8 cellular contexts compared by ENCODE assay signal in genomic region chr15:65077981-65078352, GRCh38. TPM values are rescaled to one million over a fixed set of nuclear protein-coding genes. Genes with fewer than 3 reads are reported as not detected.
DNase-seq lines count a peak whose midpoint lies in the region; ATAC-seq, FAIRE-seq and TF ChIP-seq lines count a peak whose summit lies in the region.

No MANE protein-coding gene starts in this region.

- peak; percentile 84 for DNase-seq in Calu3
- DNase-seq in T-helper 2 cell = peak in 4 of 5 experiments; percentile 24 to 61 (median 32)
- DNase-seq in brain microvascular endothelial cell = peak; percentile 12
- DNase-seq in HepG2 (ENCODE audit: low spot score) = no peak
- peak; percentile 39 to 42 for DNase-seq in stimulated activated CD8-positive, alpha-beta memory T cell treated with anti-CD3 and anti-CD28 coated beads, Interleukin-2, amount 100 ng/mL, for 48 hours (ENCODE audit: low read depth in 2 of 2)
- DNase-seq in HTR-8/SVneo (ENCODE audit: insufficient read length, low spot score) = no peak
- DNase-seq in SJCRH30 = no peak
- no peak for DNase-seq in pons (ENCODE audit: low spot score)

- H3K4me1 ChIP-seq in HepG2 (ENCODE audit: insufficient read depth, low read length) (peaks cover 41% of the 10 kb centered on the region), SJCRH30 (peaks cover 15% of the 10 kb centered on the region)

- no peaks in the 10 kb centered on the region for H3K79me2 ChIP-seq in HepG2 (ENCODE audit: insufficient read depth, low read length)

- H3K27ac ChIP-seq in brain microvascular endothelial cell = no peak overlapping the region
- no peak overlapping the region for H3K27ac ChIP-seq in HepG2 (ENCODE audit: extremely low read length, insufficient read depth, low read length)
- no peak overlapping the region for H3K27ac ChIP-seq in SJCRH30

- H3K27me3 Mint-ChIP-seq in Calu3 (ENCODE audit: unreplicated experiment) = peaks cover 29% of the 10 kb centered on the region

- H3K9me3 ChIP-seq in HepG2 (ENCODE audit: low read length) (no peaks in the 10 kb centered on the region), SJCRH30 (replicated peaks) (no peaks in the 10 kb centered on the region)

- H3K27me3 ChIP-seq in brain microvascular endothelial cell (replicated peaks) (peaks cover 5% of the 10 kb centered on the region), HepG2 (ENCODE audit: control insufficient read depth in 1 of 2, insufficient read depth in 2 of 2, low read length in 2 of 2) (peaks cover 0 to 9% of the 10 kb centered on the region in 2 experiments; a peak in 2 of 5 replicates), SJCRH30 (no peaks in the 10 kb centered on the region)

- no peaks in the 10 kb centered on the region for H3K36me3 Mint-ChIP-seq in Calu3 (ENCODE audit: insufficient read depth, unreplicated experiment)

- CTCF ChIA-PET in Calu3 (lab: Charles Lee) = interaction anchor here (0.6 to 2.2 kb wide), 5 partner anchors 9 to 44 kb away, joined by 3 to 10 read pairs (median 5); no protein-coding TSS in a partner anchor
- CTCF ChIA-PET in HepG2 (lab: Yijun Ruan, JAX; ENCODE audit: low intra/inter-chr PET ratio, low total read pairs) = interaction anchor here (1.8 to 2.7 kb wide), 2 partner anchors 24 to 44 kb away, joined by 5 to 9 read pairs; no protein-coding TSS in a partner anchor

- BruUV-seq in Calu3 (replicated peaks; lab: Mats Ljungman, UMichigan) (no TSS peak), HepG2 (replicated peaks; lab: Mats Ljungman, UMichigan) (no TSS peak)

- H3K4me2 ChIP-seq in HepG2 (ENCODE audit: low read depth, low read length) = no peak overlapping the region

- 76% methylated on average over 24 of the region's 24 CpGs for WGBS in HepG2 (ENCODE audit: low lambda C conversion rate)

- H3K4me3 ChIP-seq in brain microvascular endothelial cell (ENCODE audit: low read depth, low read length) (no peak overlapping the region), HepG2 (replicated peaks in 1 of 3; ENCODE audit: insufficient read depth in 1 of 3, low read depth in 2 of 3, low read length in 3 of 3) (no peak overlapping the region), SJCRH30 (no peak overlapping the region)

- no peak for TF ChIP-seq POLR2A in HepG2 (IDR thresholded peaks at IDR 0.05; ENCODE audit: insufficient read depth in 1 of 2, low read depth in 2 of 2, low read length in 2 of 2)

- H3K4me1 Mint-ChIP-seq in Calu3 (ENCODE audit: low read depth, unreplicated experiment) = peaks cover 11% of the 10 kb centered on the region

- TF ChIP-seq CTCF in Calu3 (IDR thresholded peaks at IDR 0.05; ENCODE audit: unreplicated experiment) (peak; percentile 73), brain microvascular endothelial cell (IDR thresholded peaks at IDR 0.05; ENCODE audit: low read depth, low read length, missing control alignments) (peak; percentile 77), HepG2 (CRISPR knock-in tag; IDR thresholded peaks at IDR 0.05) (peak; percentile 50)

- intact Hi-C loops in Calu3 (cut with micrococcal nuclease; ENCODE audit: unreplicated experiment) (loop anchor here (2.0 kb wide), 2 partner anchors 23 to 45 kb away; no protein-coding TSS in a partner anchor), HepG2 (cut with micrococcal nuclease; ENCODE audit: unreplicated experiment) (loop anchor here (2.0 kb wide), 1 partner anchor 45 kb away; no protein-coding TSS in a partner anchor)

- TF ChIP-seq EP300 in HepG2 (IDR thresholded peaks at IDR 0.05; ENCODE audit: low read depth in 2 of 2, low read length in 2 of 2) = no peak
- TF ChIP-seq EP300 in HepG2 (CRISPR knock-in tag; IDR thresholded peaks at IDR 0.05; ENCODE audit: borderline replicate concordance) = no peak

- H4K20me1 ChIP-seq in HepG2 (ENCODE audit: insufficient read depth, low read length) = no peaks in the 10 kb centered on the region

- no peak for TF ChIP-seq RAD21 in HepG2 (CRISPR knock-in tag; IDR thresholded peaks at IDR 0.05)

- POLR2A ChIA-PET in HepG2 (lab: Yijun Ruan, JAX) = no interaction called here

- no peak overlapping the region for H3K27ac Mint-ChIP-seq in Calu3 (ENCODE audit: unreplicated experiment)

- H3K36me3 ChIP-seq in brain microvascular endothelial cell (replicated peaks) (no peaks in the 10 kb centered on the region), HepG2 (replicated peaks in 1 of 2; ENCODE audit: control insufficient read depth in 1 of 2, insufficient read depth in 2 of 2, low read length in 2 of 2) (no peaks in the 10 kb centered on the region), SJCRH30 (no peaks in the 10 kb centered on the region)

- ATAC-seq in HepG2 = no peak

- H2AFZ ChIP-seq in HepG2 (ENCODE audit: low read length) = no peak overlapping the region

- H3K9ac ChIP-seq in HepG2 (ENCODE audit: insufficient read depth, low read depth, low read length) = no peak overlapping the region

- no peak for FAIRE-seq in HepG2 (lab: Jason Lieb, UNC)
- FAIRE-seq in HTR-8/SVneo (lab: Jason Lieb, UNC) = no peak

- H3K9me3 Mint-ChIP-seq in Calu3 (ENCODE audit: low read depth, unreplicated experiment) = no peaks in the 10 kb centered on the region

- in situ Hi-C loops in brain microvascular endothelial cell (cut with HindIII; ENCODE audit: low pct_ligation_motif_present, low sequenced_read_pairs) = no loop called here
- in situ Hi-C loops in HepG2 (cut with HindIII; ENCODE audit: extremely low pct_ligation_motif_present, low pct_unique_long_range_greater_than_20kb) = no loop called here

- H3K4me3 Mint-ChIP-seq in Calu3 (ENCODE audit: low read depth, unreplicated experiment) = no peak overlapping the region

RNA-seq across cellular contexts. Expression of gene KBTBD13, which starts 1.4 kb away (rescaled TPM):
- not detected in 2 replicates for total RNA-seq in Calu3 (2022)
- not detected in 2 replicates for total RNA-seq in HepG2 (2016; rRNA removed; fragmentation: Illumina TruSeq; extraction: Trizol)
- not detected in 2 replicates for total RNA-seq in HepG2 (2016; cell fraction: cytosol; rRNA removed; fragmentation: Illumina TruSeq; extraction: Trizol; ENCODE audit: low read depth)
- total RNA-seq in HepG2 (2016; cell fraction: insoluble cytoplasmic fraction; rRNA removed; fragmentation: Illumina TruSeq; extraction: Trizol) = 0.02 TPM in 1 of 2 replicates, not detected in the other
- 0.07 TPM in 1 of 2 replicates, not detected in the other for total RNA-seq in HepG2 (2016; cell fraction: membrane; rRNA removed; fragmentation: Illumina TruSeq; extraction: Trizol)
- not detected in 2 replicates for total RNA-seq in HepG2 (2016; cell fraction: nucleus; rRNA removed; fragmentation: Illumina TruSeq; extraction: Trizol)
- polyA plus RNA-seq in HepG2 (2011; rRNA removed) = not detected in 2 replicates
- polyA plus RNA-seq in HepG2 (2011; cell fraction: cytosol; rRNA removed) = not detected in 2 replicates
- not detected in 2 replicates for polyA plus RNA-seq in HepG2 (2011; cell fraction: nucleus; rRNA removed)
- not detected in 2 replicates for polyA plus RNA-seq in HepG2 (2012)
- polyA plus RNA-seq in HepG2 (2016; cell fraction: cytosol; fragmentation: Illumina TruSeq; extraction: Trizol; ENCODE audit: low read depth) = not detected in 2 replicates
- polyA plus RNA-seq in HepG2 (2016; cell fraction: insoluble cytoplasmic fraction; fragmentation: Illumina TruSeq; extraction: Trizol; ENCODE audit: low read depth) = not detected in 2 replicates
- polyA plus RNA-seq in HepG2 (2016; cell fraction: membrane; fragmentation: Illumina TruSeq; extraction: Trizol; ENCODE audit: low read depth) = not detected in 2 replicates
- not detected in 2 replicates for polyA plus RNA-seq in HepG2 (2016; cell fraction: nucleus; fragmentation: Illumina TruSeq; extraction: Trizol; ENCODE audit: insufficient read depth, low read depth)
- polyA minus RNA-seq in HepG2 (2011; rRNA and poly(A)+ RNA removed; ENCODE audit: low replicate concordance) = 0.08 and 0.21 TPM in 2 replicates
- not detected in 2 replicates for polyA minus RNA-seq in HepG2 (2011; cell fraction: cytosol; rRNA and poly(A)+ RNA removed)
- not detected in 2 replicates for polyA minus RNA-seq in HepG2 (2011; cell fraction: nucleus; rRNA and poly(A)+ RNA removed)
- total RNA-seq in SJCRH30 (2014; rRNA removed; shearing (Covaris generic)) = 0.08 and 0.15 TPM in 2 replicates

RNA-seq across cellular contexts. Expression of gene RASL12, which starts 10.2 kb away (rescaled TPM):
- 0.12 and 0.39 TPM in 2 replicates for total RNA-seq in Calu3 (2022)
- total RNA-seq in HepG2 (2016; rRNA removed; fragmentation: Illumina TruSeq; extraction: Trizol) = 0.39 and 0.55 TPM in 2 replicates
- total RNA-seq in HepG2 (2016; cell fraction: cytosol; rRNA removed; fragmentation: Illumina TruSeq; extraction: Trizol; ENCODE audit: low read depth) = 0.20 and 0.26 TPM in 2 replicates
- total RNA-seq in HepG2 (2016; cell fraction: insoluble cytoplasmic fraction; rRNA removed; fragmentation: Illumina TruSeq; extraction: Trizol) = 0.34 and 0.45 TPM in 2 replicates
- total RNA-seq in HepG2 (2016; cell fraction: membrane; rRNA removed; fragmentation: Illumina TruSeq; extraction: Trizol) = 0.37 and 0.45 TPM in 2 replicates
- 0.66 and 0.68 TPM in 2 replicates for total RNA-seq in HepG2 (2016; cell fraction: nucleus; rRNA removed; fragmentation: Illumina TruSeq; extraction: Trizol)
- polyA plus RNA-seq in HepG2 (2011; rRNA removed) = 0.10 and 0.16 TPM in 2 replicates
- 0.13 TPM in 2 replicates for polyA plus RNA-seq in HepG2 (2011; cell fraction: cytosol; rRNA removed)
- polyA plus RNA-seq in HepG2 (2011; cell fraction: nucleus; rRNA removed) = 0.26 and 0.32 TPM in 2 replicates
- polyA plus RNA-seq in HepG2 (2012) = 0.07 TPM in 1 of 2 replicates, not detected in the other
- polyA plus RNA-seq in HepG2 (2016; cell fraction: cytosol; fragmentation: Illumina TruSeq; extraction: Trizol; ENCODE audit: low read depth) = 0.08 and 0.10 TPM in 2 replicates
- polyA plus RNA-seq in HepG2 (2016; cell fraction: insoluble cytoplasmic fraction; fragmentation: Illumina TruSeq; extraction: Trizol; ENCODE audit: low read depth) = 0.35 TPM in 2 replicates
- 0.27 and 0.41 TPM in 2 replicates for polyA plus RNA-seq in HepG2 (2016; cell fraction: membrane; fragmentation: Illumina TruSeq; extraction: Trizol; ENCODE audit: low read depth)
- 1.1 and 1.4 TPM in 2 replicates for polyA plus RNA-seq in HepG2 (2016; cell fraction: nucleus; fragmentation: Illumina TruSeq; extraction: Trizol; ENCODE audit: insufficient read depth, low read depth)
- 0.78 TPM in 1 of 2 replicates, not detected in the other for polyA minus RNA-seq in HepG2 (2011; rRNA and poly(A)+ RNA removed; ENCODE audit: low replicate concordance)
- not detected in 2 replicates for polyA minus RNA-seq in HepG2 (2011; cell fraction: cytosol; rRNA and poly(A)+ RNA removed)
- 0.25 and 0.52 TPM in 2 replicates for polyA minus RNA-seq in HepG2 (2011; cell fraction: nucleus; rRNA and poly(A)+ RNA removed)
- 0.08 TPM in 1 of 2 replicates, not detected in the other for total RNA-seq in SJCRH30 (2014; rRNA removed; shearing (Covaris generic))

RNA-seq across cellular contexts. Expression of gene SLC51B, which starts 32.8 kb away (rescaled TPM):
- not detected in 2 replicates for total RNA-seq in Calu3 (2022)
- 14.4 and 17.1 TPM in 2 replicates for total RNA-seq in HepG2 (2016; rRNA removed; fragmentation: Illumina TruSeq; extraction: Trizol)
- 5.3 and 6.1 TPM in 2 replicates for total RNA-seq in HepG2 (2016; cell fraction: cytosol; rRNA removed; fragmentation: Illumina TruSeq; extraction: Trizol; ENCODE audit: low read depth)
- 13.5 and 17.5 TPM in 2 replicates for total RNA-seq in HepG2 (2016; cell fraction: insoluble cytoplasmic fraction; rRNA removed; fragmentation: Illumina TruSeq; extraction: Trizol)
- total RNA-seq in HepG2 (2016; cell fraction: membrane; rRNA removed; fragmentation: Illumina TruSeq; extraction: Trizol) = 7.0 and 7.8 TPM in 2 replicates
- total RNA-seq in HepG2 (2016; cell fraction: nucleus; rRNA removed; fragmentation: Illumina TruSeq; extraction: Trizol) = 8.3 and 9.5 TPM in 2 replicates
- 12.0 and 14.9 TPM in 2 replicates for polyA plus RNA-seq in HepG2 (2011; rRNA removed)
- polyA plus RNA-seq in HepG2 (2011; cell fraction: cytosol; rRNA removed) = 13.2 and 15.4 TPM in 2 replicates
- 3.4 and 3.5 TPM in 2 replicates for polyA plus RNA-seq in HepG2 (2011; cell fraction: nucleus; rRNA removed)
- polyA plus RNA-seq in HepG2 (2012) = 4.6 and 5.6 TPM in 2 replicates
- 5.3 and 7.1 TPM in 2 replicates for polyA plus RNA-seq in HepG2 (2016; cell fraction: cytosol; fragmentation: Illumina TruSeq; extraction: Trizol; ENCODE audit: low read depth)
- 13.1 and 13.8 TPM in 2 replicates for polyA plus RNA-seq in HepG2 (2016; cell fraction: insoluble cytoplasmic fraction; fragmentation: Illumina TruSeq; extraction: Trizol; ENCODE audit: low read depth)
- polyA plus RNA-seq in HepG2 (2016; cell fraction: membrane; fragmentation: Illumina TruSeq; extraction: Trizol; ENCODE audit: low read depth) = 5.5 and 6.5 TPM in 2 replicates
- polyA plus RNA-seq in HepG2 (2016; cell fraction: nucleus; fragmentation: Illumina TruSeq; extraction: Trizol; ENCODE audit: insufficient read depth, low read depth) = 15.7 and 19.3 TPM in 2 replicates
- 5.1 TPM in 1 of 2 replicates, not detected in the other for polyA minus RNA-seq in HepG2 (2011; rRNA and poly(A)+ RNA removed; ENCODE audit: low replicate concordance)
- 3.9 TPM in 2 replicates for polyA minus RNA-seq in HepG2 (2011; cell fraction: cytosol; rRNA and poly(A)+ RNA removed)
- polyA minus RNA-seq in HepG2 (2011; cell fraction: nucleus; rRNA and poly(A)+ RNA removed) = 2.7 and 2.9 TPM in 2 replicates
- 0.36 TPM in 1 of 2 replicates, not detected in the other for total RNA-seq in SJCRH30 (2014; rRNA removed; shearing (Covaris generic))

RNA-seq across cellular contexts. Expression of gene UBAP1L, which starts 37.0 kb away (rescaled TPM):
- total RNA-seq in Calu3 (2022) = 5.2 TPM in 2 replicates
- total RNA-seq in HepG2 (2016; rRNA removed; fragmentation: Illumina TruSeq; extraction: Trizol) = 0.13 and 0.86 TPM in 2 replicates
- total RNA-seq in HepG2 (2016; cell fraction: cytosol; rRNA removed; fragmentation: Illumina TruSeq; extraction: Trizol; ENCODE audit: low read depth) = 0.18 and 0.20 TPM in 2 replicates
- 0.28 and 0.89 TPM in 2 replicates for total RNA-seq in HepG2 (2016; cell fraction: insoluble cytoplasmic fraction; rRNA removed; fragmentation: Illumina TruSeq; extraction: Trizol)
- 0.14 and 0.28 TPM in 2 replicates for total RNA-seq in HepG2 (2016; cell fraction: membrane; rRNA removed; fragmentation: Illumina TruSeq; extraction: Trizol)
- 2.1 and 3.2 TPM in 2 replicates for total RNA-seq in HepG2 (2016; cell fraction: nucleus; rRNA removed; fragmentation: Illumina TruSeq; extraction: Trizol)
- 1.4 and 1.7 TPM in 2 replicates for polyA plus RNA-seq in HepG2 (2011; rRNA removed)
- 0.14 and 0.25 TPM in 2 replicates for polyA plus RNA-seq in HepG2 (2011; cell fraction: cytosol; rRNA removed)
- 9.3 and 9.9 TPM in 2 replicates for polyA plus RNA-seq in HepG2 (2011; cell fraction: nucleus; rRNA removed)
- polyA plus RNA-seq in HepG2 (2012) = 1.0 and 1.8 TPM in 2 replicates
- polyA plus RNA-seq in HepG2 (2016; cell fraction: cytosol; fragmentation: Illumina TruSeq; extraction: Trizol; ENCODE audit: low read depth) = 0.10 and 0.14 TPM in 2 replicates
- polyA plus RNA-seq in HepG2 (2016; cell fraction: insoluble cytoplasmic fraction; fragmentation: Illumina TruSeq; extraction: Trizol; ENCODE audit: low read depth) = 0.16 and 0.17 TPM in 2 replicates
- 0.31 TPM in 1 of 2 replicates, not detected in the other for polyA plus RNA-seq in HepG2 (2016; cell fraction: membrane; fragmentation: Illumina TruSeq; extraction: Trizol; ENCODE audit: low read depth)
- polyA plus RNA-seq in HepG2 (2016; cell fraction: nucleus; fragmentation: Illumina TruSeq; extraction: Trizol; ENCODE audit: insufficient read depth, low read depth) = 4.4 and 4.9 TPM in 2 replicates
- 2.1 and 5.5 TPM in 2 replicates for polyA minus RNA-seq in HepG2 (2011; rRNA and poly(A)+ RNA removed; ENCODE audit: low replicate concordance)
- polyA minus RNA-seq in HepG2 (2011; cell fraction: cytosol; rRNA and poly(A)+ RNA removed) = 0.26 TPM in 1 of 2 replicates, not detected in the other
- polyA minus RNA-seq in HepG2 (2011; cell fraction: nucleus; rRNA and poly(A)+ RNA removed) = 6.7 and 8.5 TPM in 2 replicates
- total RNA-seq in SJCRH30 (2014; rRNA removed; shearing (Covaris generic)) = 0.59 and 0.73 TPM in 2 replicates

RNA-seq across cellular contexts. Expression of gene MTFMT, which starts 48.5 kb away (rescaled TPM):
- 18.9 and 27.6 TPM in 2 replicates for total RNA-seq in Calu3 (2022)
- total RNA-seq in HepG2 (2016; rRNA removed; fragmentation: Illumina TruSeq; extraction: Trizol) = 23.2 and 27.9 TPM in 2 replicates
- total RNA-seq in HepG2 (2016; cell fraction: cytosol; rRNA removed; fragmentation: Illumina TruSeq; extraction: Trizol; ENCODE audit: low read depth) = 10.4 and 12.6 TPM in 2 replicates
- 22.7 and 29.9 TPM in 2 replicates for total RNA-seq in HepG2 (2016; cell fraction: insoluble cytoplasmic fraction; rRNA removed; fragmentation: Illumina TruSeq; extraction: Trizol)
- total RNA-seq in HepG2 (2016; cell fraction: membrane; rRNA removed; fragmentation: Illumina TruSeq; extraction: Trizol) = 18.1 and 19.5 TPM in 2 replicates
- 13.3 and 17.4 TPM in 2 replicates for total RNA-seq in HepG2 (2016; cell fraction: nucleus; rRNA removed; fragmentation: Illumina TruSeq; extraction: Trizol)
- 8.9 and 9.9 TPM in 2 replicates for polyA plus RNA-seq in HepG2 (2011; rRNA removed)
- 7.3 and 11.2 TPM in 2 replicates for polyA plus RNA-seq in HepG2 (2011; cell fraction: cytosol; rRNA removed)
- polyA plus RNA-seq in HepG2 (2011; cell fraction: nucleus; rRNA removed) = 4.0 and 5.2 TPM in 2 replicates
- polyA plus RNA-seq in HepG2 (2012) = 6.6 and 14.4 TPM in 2 replicates
- polyA plus RNA-seq in HepG2 (2016; cell fraction: cytosol; fragmentation: Illumina TruSeq; extraction: Trizol; ENCODE audit: low read depth) = 7.3 and 9.3 TPM in 2 replicates
- polyA plus RNA-seq in HepG2 (2016; cell fraction: insoluble cytoplasmic fraction; fragmentation: Illumina TruSeq; extraction: Trizol; ENCODE audit: low read depth) = 22.1 and 23.9 TPM in 2 replicates
- 13.3 and 13.6 TPM in 2 replicates for polyA plus RNA-seq in HepG2 (2016; cell fraction: membrane; fragmentation: Illumina TruSeq; extraction: Trizol; ENCODE audit: low read depth)
- polyA plus RNA-seq in HepG2 (2016; cell fraction: nucleus; fragmentation: Illumina TruSeq; extraction: Trizol; ENCODE audit: insufficient read depth, low read depth) = 17.3 and 20.2 TPM in 2 replicates
- polyA minus RNA-seq in HepG2 (2011; rRNA and poly(A)+ RNA removed; ENCODE audit: low replicate concordance) = 3.2 and 7.6 TPM in 2 replicates
- polyA minus RNA-seq in HepG2 (2011; cell fraction: cytosol; rRNA and poly(A)+ RNA removed) = 6.6 and 9.0 TPM in 2 replicates
- 10.2 and 16.7 TPM in 2 replicates for polyA minus RNA-seq in HepG2 (2011; cell fraction: nucleus; rRNA and poly(A)+ RNA removed)
- total RNA-seq in SJCRH30 (2014; rRNA removed; shearing (Covaris generic)) = 16.6 and 21.9 TPM in 2 replicates

Comparison
In these comparisons a context has a peak if more than half of its experiments do, and no peak if none do; other contexts are left out.
1. DNase-seq: peak in Calu3 (single experiment), T-helper 2 cell (4 of 5), brain microvascular endothelial cell (single experiment) and stimulated activated CD8-positive, alpha-beta memory T cell treated with anti-CD3 and anti-CD28 coated beads, Interleukin-2, amount 100 ng/mL, for 48 hours (2 of 2); none in HepG2 (single experiment), HTR-8/SVneo (single experiment), SJCRH30 (0 of 2) and pons (single experiment).
2. Peak in every context shown above with its lines, with median percentiles within 50 percentile points of each other: CTCF ChIP-seq.